ENCODE assay signal across 1 cellular context in the genomic region with DNA sequence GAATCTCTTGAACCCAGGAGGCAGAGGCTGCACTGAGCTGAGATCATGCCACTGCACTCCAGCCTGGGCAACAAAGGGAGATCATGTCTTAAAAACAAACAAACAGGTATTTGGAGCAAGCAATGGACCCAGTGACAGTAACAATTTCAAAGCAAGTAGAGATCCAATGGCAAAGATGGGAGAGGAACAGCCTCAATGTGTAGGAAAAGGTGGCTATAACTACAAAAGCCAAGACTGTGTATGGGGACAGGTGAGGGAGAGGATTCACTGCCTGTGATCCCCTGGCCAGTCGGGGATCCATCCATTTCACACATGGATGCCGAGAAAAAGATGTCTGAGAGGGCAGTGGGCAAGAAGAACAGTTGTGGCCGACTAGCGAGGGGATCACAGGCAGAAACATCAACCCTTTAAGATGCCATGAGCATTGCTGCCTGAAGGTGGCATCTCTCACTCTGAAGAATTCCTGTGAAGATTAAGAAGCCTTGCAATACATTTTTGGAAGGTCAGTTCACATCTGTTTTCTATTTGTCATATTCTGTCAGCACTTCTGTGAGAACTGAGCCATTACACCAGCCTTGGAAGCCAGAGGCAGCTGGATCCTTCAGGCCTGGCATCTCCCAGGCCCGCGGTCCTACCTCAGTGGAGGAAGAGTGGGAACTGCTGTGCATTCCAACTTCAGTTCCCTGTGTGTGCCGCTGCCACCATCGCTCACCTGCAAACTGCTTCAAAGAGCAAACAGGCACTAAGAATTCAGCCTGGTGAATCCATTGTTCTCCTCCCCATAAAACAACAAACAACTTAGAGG.
TF ChIP-seq lines count a peak whose summit lies in the region.

No MANE protein-coding gene starts in this region.

TF ChIP-seq in GM23338, 12 proteins besides CTCF, POLR2A, EP300 and RAD21 (continued from another document):
- TF ChIP-seq, protein P1, sequence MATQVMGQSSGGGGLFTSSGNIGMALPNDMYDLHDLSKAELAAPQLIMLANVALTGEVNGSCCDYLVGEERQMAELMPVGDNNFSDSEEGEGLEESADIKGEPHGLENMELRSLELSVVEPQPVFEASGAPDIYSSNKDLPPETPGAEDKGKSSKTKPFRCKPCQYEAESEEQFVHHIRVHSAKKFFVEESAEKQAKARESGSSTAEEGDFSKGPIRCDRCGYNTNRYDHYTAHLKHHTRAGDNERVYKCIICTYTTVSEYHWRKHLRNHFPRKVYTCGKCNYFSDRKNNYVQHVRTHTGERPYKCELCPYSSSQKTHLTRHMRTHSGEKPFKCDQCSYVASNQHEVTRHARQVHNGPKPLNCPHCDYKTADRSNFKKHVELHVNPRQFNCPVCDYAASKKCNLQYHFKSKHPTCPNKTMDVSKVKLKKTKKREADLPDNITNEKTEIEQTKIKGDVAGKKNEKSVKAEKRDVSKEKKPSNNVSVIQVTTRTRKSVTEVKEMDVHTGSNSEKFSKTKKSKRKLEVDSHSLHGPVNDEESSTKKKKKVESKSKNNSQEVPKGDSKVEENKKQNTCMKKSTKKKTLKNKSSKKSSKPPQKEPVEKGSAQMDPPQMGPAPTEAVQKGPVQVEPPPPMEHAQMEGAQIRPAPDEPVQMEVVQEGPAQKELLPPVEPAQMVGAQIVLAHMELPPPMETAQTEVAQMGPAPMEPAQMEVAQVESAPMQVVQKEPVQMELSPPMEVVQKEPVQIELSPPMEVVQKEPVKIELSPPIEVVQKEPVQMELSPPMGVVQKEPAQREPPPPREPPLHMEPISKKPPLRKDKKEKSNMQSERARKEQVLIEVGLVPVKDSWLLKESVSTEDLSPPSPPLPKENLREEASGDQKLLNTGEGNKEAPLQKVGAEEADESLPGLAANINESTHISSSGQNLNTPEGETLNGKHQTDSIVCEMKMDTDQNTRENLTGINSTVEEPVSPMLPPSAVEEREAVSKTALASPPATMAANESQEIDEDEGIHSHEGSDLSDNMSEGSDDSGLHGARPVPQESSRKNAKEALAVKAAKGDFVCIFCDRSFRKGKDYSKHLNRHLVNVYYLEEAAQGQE (IDR thresholded peaks at IDR 0.05; ENCODE audit: unreplicated experiment): no peak
